In genomic region chr1:214296860-214297699, GRCh38 we compare ENCODE assay signal across 13 cellular contexts. TPM values are rescaled to one million over a fixed set of nuclear protein-coding genes. Genes with fewer than 3 reads are reported as not detected.
DNase-seq lines count a peak whose midpoint lies in the region; ATAC-seq, FAIRE-seq and TF ChIP-seq lines count a peak whose summit lies in the region.
"Had no signal": no experiment of that assay in that cellular context is flagged by ENCODE, and none has a peak within 500 bp of the region (broad histone marks: within the 10 kb centered on the region; RNA-seq: fewer than 3 reads in every experiment).

No MANE protein-coding gene starts in this region.

- no peak overlapping the region for H2AK5ac ChIP-seq in IMR-90 (ENCODE audit: low read depth, low read length)

- peak overlapping the region; percentile 81 for H2BK5ac ChIP-seq in IMR-90 (ENCODE audit: low read depth, low read length, poor library complexity, severe bottlenecking)

- DNase-seq in AG08395 (ENCODE audit: low spot score) (peak; percentile 87), IMR-90 (peak; percentile 90), bronchial epithelial cell (ENCODE audit: low read depth) (peak; percentile 70), lower lobe of right lung (no peak), RCC 7860 (ENCODE audit: low spot score) (no peak), medulla oblongata (ENCODE audit: extremely low spot score) (no peak), NCI-H524 (lab: John Stamatoyannopoulos, UW) (no peak)
- DNase-seq: CD4-positive, CD25-positive, alpha-beta regulatory T cell; cerebellar nuclear complex; immature natural killer cell; NCI-H2029 had no signal

- dilution Hi-C loops in IMR-90 (cut with HindIII; ENCODE audit: low sequenced_read_pairs, unreplicated experiment): no loop called here

- H4K20me1 ChIP-seq in IMR-90 (ENCODE audit: insufficient read depth, low read length): peaks cover 4% of the 10 kb centered on the region; the same call in 1 of the 2 replicates

- no TSS peak for BruUV-seq in IMR-90 (replicated peaks; lab: Mats Ljungman, UMichigan)

- peak overlapping the region; percentile 25 for H2AFZ ChIP-seq in IMR-90 (replicated peaks; ENCODE audit: low read length, poor library complexity)

- TF ChIP-seq CTCF in IMR-90 (conservative IDR thresholded peaks at IDR 0.05; ENCODE audit: low read depth, low read length): no peak
- no peak for TF ChIP-seq CTCF in bronchial epithelial cell (IDR thresholded peaks at IDR 0.05; ENCODE audit: insufficient read depth, low read length, severe bottlenecking)
- TF ChIP-seq CTCF in lower lobe of right lung (IDR thresholded peaks at IDR 0.05): no peak

- peak overlapping the region; percentile 83 for H3K4me2 ChIP-seq in IMR-90 (ENCODE audit: low read depth, low read length)

- in situ Hi-C loops in IMR-90 (cut with MboI; ENCODE audit: low sequenced_read_pairs): no loop called here

- TF ChIP-seq POLR2A in IMR-90 (IDR thresholded peaks at IDR 0.05; ENCODE audit: low read depth, low read length): no peak

- H3K23ac ChIP-seq in IMR-90 (ENCODE audit: low read depth, low read length): peak overlapping the region; percentile 35; the same call in 1 of the 2 replicates

- 60% methylated on average over 1 of the region's 8 CpGs; no CpG with 5 or more reads in 1 of the 2 experiments for WGBS in IMR-90 (ENCODE audit: extremely low coverage in 2 of 2, insufficient read length in 1 of 2), 2 experiments

- no peak for TF ChIP-seq RAD21 in IMR-90 (IDR thresholded peaks at IDR 0.05; ENCODE audit: low read length)

- peak overlapping the region; percentile 42 for H3K4ac ChIP-seq in IMR-90 (ENCODE audit: low read depth, low read length)

- H3K9me3 ChIP-seq in IMR-90 (ENCODE audit: control insufficient read depth, insufficient read depth, low read length): no peaks in the 10 kb centered on the region
- no peaks in the 10 kb centered on the region for H3K9me3 ChIP-seq in lower lobe of right lung

- ATAC-seq in IMR-90 (ENCODE audit: low read depth): peak; percentile 96
- ATAC-seq in lower lobe of right lung: peak; percentile 62 to 71
- ATAC-seq in GM21619 (IDR thresholded peaks at IDR 0.05; ENCODE audit: unreplicated experiment): no peak

- H3K9ac ChIP-seq in IMR-90 (ENCODE audit: low read depth, low read length): no peak overlapping the region

- CTCF ChIA-PET in IMR-90 (lab: Yijun Ruan, JAX): interaction anchor here (1.5 kb wide), 1 partner anchor 32 kb away, joined by 5 read pairs; no protein-coding TSS in a partner anchor

- intact Hi-C loops in IMR-90 (cut with micrococcal nuclease): no loop called here
- intact Hi-C loops in lower lobe of right lung (cut with DNase I): no loop called here

- no peak overlapping the region for H2BK15ac ChIP-seq in IMR-90 (ENCODE audit: low read depth, low read length)

- H3K79me1 ChIP-seq in IMR-90 (ENCODE audit: low read depth in 1 of 2, low read length in 2 of 2): peaks cover 15 to 30% of the 10 kb centered on the region in 2 experiments; a peak in 3 of 4 replicates

- peak overlapping the region; percentile 43 for H2BK20ac ChIP-seq in IMR-90 (ENCODE audit: low read depth, low read length)

- H3K27me3 ChIP-seq in IMR-90 (ENCODE audit: control insufficient read depth, insufficient read depth, low read length) (no peaks in the 10 kb centered on the region), bronchial epithelial cell (ENCODE audit: control insufficient read depth, insufficient read depth, low read length) (no peaks in the 10 kb centered on the region), lower lobe of right lung (ENCODE audit: low read depth) (no peaks in the 10 kb centered on the region)

- H3K18ac ChIP-seq in IMR-90 (ENCODE audit: low read depth, low read length): peak overlapping the region; percentile 71; the same call in 1 of the 2 replicates

- H4K8ac ChIP-seq in IMR-90 (ENCODE audit: low read depth in 2 of 2, low read length in 2 of 2): peak overlapping the region in 1 of 2 experiments; percentile 52; a peak in 3 of 4 replicates

- H3K4me1 ChIP-seq in IMR-90 (ENCODE audit: control insufficient read depth, insufficient read depth, low read length): peaks cover 8% of the 10 kb centered on the region
- H3K4me1 ChIP-seq in lower lobe of right lung: no peaks in the 10 kb centered on the region

- H3K14ac ChIP-seq in IMR-90 (replicated peaks; ENCODE audit: low read depth, low read length): peak overlapping the region; percentile 65

- FAIRE-seq in bronchial epithelial cell (lab: Jason Lieb, UNC) (no peak), RCC 7860 (lab: Jason Lieb, UNC) (no peak)
- FAIRE-seq: GM12891 had no signal

- H3K9me1 ChIP-seq in IMR-90 (ENCODE audit: insufficient read depth, low read length): no peaks in the 10 kb centered on the region; the same call in 1 of the 2 replicates

- POLR2A ChIA-PET in IMR-90 (lab: Charles Lee; ENCODE audit: unreplicated experiment): interaction anchor here (1.0 kb wide), 1 partner anchor 16 kb away, joined by 5 read pairs; the partner anchor contains the start of gene SMYD2

- H3K27ac ChIP-seq in IMR-90 (ENCODE audit: insufficient read depth, low read length): no peak overlapping the region
- no peak overlapping the region for H3K27ac ChIP-seq in lower lobe of right lung

- H3K36me3 ChIP-seq in IMR-90 (ENCODE audit: control insufficient read depth, insufficient read depth, low read length): no peaks in the 10 kb centered on the region
- H3K36me3 ChIP-seq in bronchial epithelial cell (ENCODE audit: control insufficient read depth, insufficient read depth, low read length): no peaks in the 10 kb centered on the region
- no peaks in the 10 kb centered on the region for H3K36me3 ChIP-seq in lower lobe of right lung

- H2BK120ac ChIP-seq in IMR-90 (ENCODE audit: low read depth, low read length): peak overlapping the region; percentile 76

- H4K91ac ChIP-seq in IMR-90 (ENCODE audit: insufficient read depth, low read depth, low read length): peak overlapping the region; percentile 72; the same call in 1 of the 2 replicates

- H3K4me3 ChIP-seq in IMR-90 (ENCODE audit: insufficient read depth, low read depth, low read length) (no peak overlapping the region; the same call in 1 of the 2 replicates), bronchial epithelial cell (ENCODE audit: low read depth, low read length) (no peak overlapping the region), lower lobe of right lung (no peak overlapping the region)

- no peak overlapping the region; the same call in 1 of the 2 replicates for H4K5ac ChIP-seq in IMR-90 (ENCODE audit: low read depth, low read length)

- H2AK9ac ChIP-seq in IMR-90 (replicated peaks; ENCODE audit: low read depth, low read length, poor library complexity): no peak overlapping the region

- peak overlapping the region; percentile 19; the same call in 1 of the 2 replicates for H3K56ac ChIP-seq in IMR-90 (ENCODE audit: extremely low read depth, insufficient read depth, low read length)

TF ChIP-seq in IMR-90, 13 proteins besides CTCF, POLR2A, EP300 and RAD21:
- TF ChIP-seq FOS (IDR thresholded peaks at IDR 0.05; ENCODE audit: low read depth, low read length) (peak; percentile 51), MAFK (IDR thresholded peaks at IDR 0.05; ENCODE audit: low read depth, low read length) (0 out of 2 replicates have a peak, but pooled peaks have one; percentile 52), RCOR1 (IDR thresholded peaks at IDR 0.05; ENCODE audit: insufficient replicate concordance, low read length) (no peak)

RNA-seq across cellular contexts. Expression of gene SMYD2, which starts 16.1 kb away (rescaled TPM):
- total RNA-seq in IMR-90 (2012; rRNA removed) (45.8 and 61.7 TPM in 2 replicates), bronchial epithelial cell (49.2 and 58.4 TPM in 2 replicates), lower lobe of right lung (41.6 TPM)
- 27.6 and 32.7 TPM in 2 replicates for polyA plus RNA-seq in IMR-90 (2012; rRNA removed)
- 9.0 and 13.6 TPM in 2 replicates for polyA plus RNA-seq in IMR-90 (2012; cell fraction: cytosol; rRNA removed)
- 10.1 and 41.2 TPM in 2 replicates for polyA plus RNA-seq in IMR-90 (2012; cell fraction: nucleus; rRNA removed; ENCODE audit: low replicate concordance)

Comparison
In these comparisons a context has a peak if more than half of its experiments do, and no peak if none do; other contexts are left out.
1. DNase-seq: peak in AG08395 (single experiment), IMR-90 (single experiment) and bronchial epithelial cell (single experiment); none in lower lobe of right lung (single experiment), RCC 7860 (single experiment), medulla oblongata (single experiment) and NCI-H524 (0 of 2).